18 cellular contexts compared by ENCODE assay signal in the genomic region with DNA sequence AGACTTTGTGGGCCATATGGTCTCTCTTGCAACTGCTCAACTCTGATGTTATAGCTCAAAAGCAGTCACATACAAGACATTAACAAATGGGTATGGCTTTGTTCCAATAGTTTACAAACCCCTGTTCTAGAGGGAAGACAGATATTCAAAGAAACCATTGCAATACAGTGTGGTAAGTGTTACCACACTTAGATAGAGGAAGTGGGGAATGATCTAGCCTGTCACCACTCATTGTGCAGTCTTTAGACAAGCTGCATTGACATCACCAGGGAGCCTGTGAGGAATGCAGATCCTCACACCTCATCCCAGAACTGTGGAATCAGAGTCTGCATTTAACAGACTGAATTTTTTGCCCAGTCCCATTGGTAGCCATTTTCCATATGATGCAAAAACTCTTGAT.
DNase-seq lines count a peak whose midpoint lies in the region; ATAC-seq and TF ChIP-seq lines count a peak whose summit lies in the region.
"Had no signal": no experiment of that assay in that cellular context is flagged by ENCODE, and none has a peak within 500 bp of the region (broad histone marks: within the 10 kb centered on the region; RNA-seq: fewer than 3 reads in every experiment).

No MANE protein-coding gene starts in this region.

- H3K4me2 ChIP-seq in GM23248 (ENCODE audit: unreplicated experiment), result no peak overlapping the region

- H3K36me3 ChIP-seq in heart left ventricle, result no peaks in the 10 kb centered on the region
- no peaks in the 10 kb centered on the region for H3K36me3 ChIP-seq in brain microvascular endothelial cell (replicated peaks)
- no peaks in the 10 kb centered on the region for H3K36me3 ChIP-seq in GM23248 (ENCODE audit: low read depth)

- intact Hi-C loops in heart left ventricle (cut with DNase I), result loop anchor here in 8 of 10 donors (5.0 to 10.0 kb wide), 5 partner anchors 67 to 717 kb away; no protein-coding TSS in a partner anchor

- H3K4me3 ChIP-seq in Jurkat, Clone E6-1 (ENCODE audit: low read length), result no peak overlapping the region
- H3K4me3 ChIP-seq in heart left ventricle (no peak overlapping the region), brain microvascular endothelial cell (ENCODE audit: low read depth, low read length) (no peak overlapping the region), GM23248 (no peak overlapping the region)
- H3K4me3 ChIP-seq: dorsolateral prefrontal cortex had no signal

- DNase-seq in AML-193 (lab: John Stamatoyannopoulos, UW), result peak; percentile 15 to 28
- DNase-seq in Jurkat, Clone E6-1 (ENCODE audit: low read depth, low spot score), result peak; percentile 31
- peak; percentile 43 for DNase-seq in OCI-M1 (lab: John Stamatoyannopoulos, UW)
- DNase-seq in heart left ventricle, result no peak
- DNase-seq in brain microvascular endothelial cell, result no peak
- no peak for DNase-seq in stimulated activated naive CD8-positive, alpha-beta T cell treated with anti-CD3 and anti-CD28 coated beads, Interleukin-15, Interleukin-2, amounts not matched to agents 100 U/mL and 50 U/mL, for 24 hours
- no peak for DNase-seq in GM23248
- DNase-seq in activated CD4-positive, alpha-beta T cell treated with anti-CD3 and anti-CD28 coated beads for 48 hours, result no peak
- DNase-seq: activated CD4-positive, CD25-positive, alpha-beta regulatory T cell treated with anti-CD3 and anti-CD28 coated beads, Interleukin-2, amount 50 U/mL, for 72 hours; Caco-2; dorsolateral prefrontal cortex; GDM1; HFFc6; hippocampal formation; NCI-H1105; NCI-H2227 treated with DMSO at 0.1 percent for 48 hours; stimulated activated naive B cell treated with anti-CD40 and anti-IgM and Interleukin-4, amounts not matched to agents 10 μg/mL and 1 μg/mL and 100 μg/mL, for 72 hours had no signal

- H3K4me1 ChIP-seq in heart left ventricle (peaks cover 0 to 13% (median 5%) of the 10 kb centered on the region in 12 donors), GM23248 (ENCODE audit: insufficient read depth) (no peaks in the 10 kb centered on the region)
- H3K4me1 ChIP-seq: Caco-2 had no signal

- no peak overlapping the region for H2AFZ ChIP-seq in GM23248

- no peaks in the 10 kb centered on the region for H3K9me2 ChIP-seq in GM23248 (ENCODE audit: insufficient read depth)

- no peak for TF ChIP-seq POLR2A in heart left ventricle (IDR thresholded peaks at IDR 0.05)

- peaks cover 0 to 4% (median 0%) of the 10 kb centered on the region in 12 donors for H3K9me3 ChIP-seq in heart left ventricle
- no peaks in the 10 kb centered on the region for H3K9me3 ChIP-seq in GM23248 (ENCODE audit: low read depth)
- H3K9me3 ChIP-seq: Caco-2 had no signal

- no peak overlapping the region for H3K27ac ChIP-seq in heart left ventricle
- no peak overlapping the region for H3K27ac ChIP-seq in brain microvascular endothelial cell
- H3K27ac ChIP-seq in GM23248, result no peak overlapping the region
- H3K27ac ChIP-seq: dorsolateral prefrontal cortex had no signal

- H3K9ac ChIP-seq in GM23248, result no peak overlapping the region

- no peaks in the 10 kb centered on the region for H3K27me3 ChIP-seq in heart left ventricle
- no peaks in the 10 kb centered on the region for H3K27me3 ChIP-seq in brain microvascular endothelial cell (replicated peaks)
- H3K27me3 ChIP-seq in GM23248 (replicated peaks; ENCODE audit: insufficient read depth), result peaks cover 15% of the 10 kb centered on the region

- H3F3A ChIP-seq in GM23248 (ENCODE audit: insufficient read depth), result no peaks in the 10 kb centered on the region

- peak; percentile 81 to 98 (median 86) for ATAC-seq in heart left ventricle
- no peak for ATAC-seq in stimulated activated naive CD8-positive, alpha-beta T cell treated with anti-CD3 and anti-CD28 coated beads, Interleukin-15, Interleukin-2, amounts not matched to agents 100 U/mL and 50 U/mL, for 24 hours
- ATAC-seq: left lobe of liver; stimulated activated naive B cell treated with anti-CD40 and anti-IgM and Interleukin-4, amounts not matched to agents 10 μg/mL and 1 μg/mL and 100 μg/mL, for 72 hours had no signal

- in situ Hi-C loops in brain microvascular endothelial cell (cut with HindIII; ENCODE audit: low pct_ligation_motif_present, low sequenced_read_pairs) (no loop called here), GM23248 (cut with MboI) (loop anchor here (25.0 kb wide), 1 partner anchor 740 kb away; no protein-coding TSS in a partner anchor)

- TF ChIP-seq CTCF in heart left ventricle (IDR thresholded peaks at IDR 0.05) (no peak), brain microvascular endothelial cell (IDR thresholded peaks at IDR 0.05; ENCODE audit: low read depth, low read length, missing control alignments) (no peak)

- H3K79me2 ChIP-seq in GM23248 (ENCODE audit: insufficient read depth), result no peaks in the 10 kb centered on the region

- H4K20me1 ChIP-seq in GM23248 (ENCODE audit: insufficient read depth), result no peaks in the 10 kb centered on the region

Comparison
In these comparisons a context has a peak if more than half of its experiments do, and no peak if none do; other contexts are left out.
1. DNase-seq: peak in AML-193 (2 of 2), Jurkat, Clone E6-1 (single experiment) and OCI-M1 (single experiment); none in heart left ventricle (0 of 5), brain microvascular endothelial cell (single experiment), stimulated activated naive CD8-positive, alpha-beta T cell treated with anti-CD3 and anti-CD28 coated beads, Interleukin-15, Interleukin-2, amounts not matched to agents 100 U/mL and 50 U/mL, for 24 hours (single experiment), GM23248 (single experiment) and activated CD4-positive, alpha-beta T cell treated with anti-CD3 and anti-CD28 coated beads for 48 hours (single experiment).